9 cellular contexts compared by ENCODE assay signal in the genomic region with DNA sequence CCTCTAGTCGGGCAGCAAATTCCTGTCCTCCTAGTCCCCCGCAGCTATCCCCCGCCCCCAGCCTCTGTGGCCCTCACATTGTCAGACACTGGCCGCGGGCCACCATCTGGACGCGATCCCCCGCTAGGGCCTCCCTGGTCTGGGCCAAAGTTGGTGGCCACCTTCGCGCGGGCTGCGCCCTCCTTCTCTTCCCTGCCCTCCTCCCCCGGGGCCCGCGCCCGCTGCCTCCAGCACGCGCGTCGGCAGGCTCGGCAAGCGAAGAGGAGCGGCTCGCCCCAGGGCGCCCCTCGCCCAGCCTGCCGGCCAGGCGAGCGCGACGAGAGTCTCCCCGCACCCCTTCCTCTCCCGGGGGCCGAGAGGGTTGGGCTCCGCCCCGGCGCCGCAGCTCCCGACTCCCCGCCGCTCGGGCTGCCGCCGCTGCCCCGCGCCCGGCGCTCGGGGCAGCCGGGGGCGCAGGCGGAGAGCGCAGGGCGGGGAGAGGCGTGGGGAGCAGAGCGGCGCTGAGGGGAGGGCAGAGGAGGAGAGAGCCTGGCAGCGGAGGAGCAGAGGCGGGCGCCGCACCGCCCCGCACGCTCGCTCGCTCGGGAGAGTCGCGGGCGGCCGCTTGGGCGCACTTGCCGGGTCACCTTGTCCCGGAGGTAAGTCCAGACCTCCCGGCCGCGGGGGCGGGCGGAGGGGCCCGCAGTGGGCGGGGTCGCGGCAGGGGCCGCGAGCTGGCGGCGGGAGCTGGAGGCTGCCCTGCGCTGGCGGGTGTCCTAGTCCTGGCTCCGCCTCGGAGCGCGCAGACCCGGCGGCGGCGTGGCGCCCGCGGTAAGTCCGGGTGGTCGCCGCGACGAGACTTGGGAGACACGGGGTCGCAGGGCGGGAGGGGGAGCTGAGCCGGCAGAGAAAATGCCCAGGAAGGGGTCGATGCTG. TPM values are rescaled to one million over a fixed set of nuclear protein-coding genes. Genes with fewer than 3 reads are reported as not detected.
A peak's percentile ranks its signal among the peaks of the same experiment; 100 is the strongest.
DNase-seq lines count a peak whose midpoint lies in the region; TF ChIP-seq lines count a peak whose summit lies in the region.
"Had no signal": no experiment of that assay in that cellular context is flagged by ENCODE, and none has a peak within 500 bp of the region (broad histone marks: within the 10 kb centered on the region; RNA-seq: fewer than 3 reads in every experiment).

A gene (plus strand): TSS at position 514 of the 915 bp plus-strand sequence. CDS start 73,469 bp downstream, outside the sequence.

- no peak within 1 kb of the TSS for H2AFZ ChIP-seq in Karpas-422 (ENCODE audit: low read length)

- no peak within 1 kb of the TSS for H3K4me2 ChIP-seq in Karpas-422 (ENCODE audit: low read depth, low read length, poor library complexity, severe bottlenecking)

- H3K4me3 ChIP-seq in ovary = peak within 1 kb of the TSS; percentile 39
- H3K4me3 ChIP-seq in Karpas-422 (ENCODE audit: low read length) = no peak within 1 kb of the TSS

- peaks cover 5% of the 10 kb centered on the region for H3K4me1 ChIP-seq in ovary (ENCODE audit: insufficient read depth)
- H3K4me1 ChIP-seq in Karpas-422 (ENCODE audit: low read length) = no peaks in the 10 kb centered on the region

- intact Hi-C loops in ovary (cut with DNase I) = loop anchor here in 1 of 4 donors (10.0 kb wide), 2 partner anchors 75 to 375 kb away; no protein-coding TSS in a partner anchor

- no peak for TF ChIP-seq CTCF in ovary (IDR thresholded peaks at IDR 0.05)

- no peaks in the 10 kb centered on the region for H3K79me2 ChIP-seq in Karpas-422 (ENCODE audit: low read length)

- H3K27me3 ChIP-seq in ovary (no peaks in the 10 kb centered on the region), Karpas-422 (ENCODE audit: low read length) (no peaks in the 10 kb centered on the region)

- DNase-seq in Ammon's horn (ENCODE audit: low spot score) = peak; percentile 81
- DNase-seq in NCI-H526 treated with DMSO at 0.1 percent for 48 hours (lab: John Stamatoyannopoulos, UW) = peak; percentile 71
- peak; percentile 81 for DNase-seq in globus pallidus (ENCODE audit: low spot score)
- peak in 1 of 5 donors; percentile 31 for DNase-seq in ovary
- DNase-seq in NCI-H128 (lab: John Stamatoyannopoulos, UW; ENCODE audit: unreplicated experiment) = no peak
- DNase-seq in NCI-H774 (lab: John Stamatoyannopoulos, UW) = no peak
- no peak for DNase-seq in Karpas-422
- no peak for DNase-seq in activated CD4-positive, alpha-beta T cell treated with anti-CD3 and anti-CD28 coated beads for 4 hours

- no peak within 1 kb of the TSS for H3K9ac ChIP-seq in Karpas-422 (ENCODE audit: low read length)

- H3K36me3 ChIP-seq in ovary = no peaks in the 10 kb centered on the region
- H3K36me3 ChIP-seq in Karpas-422 (ENCODE audit: insufficient read depth, low read length) = no peaks in the 10 kb centered on the region

- H3K27ac ChIP-seq in ovary (no peak within 1 kb of the TSS), Karpas-422 (ENCODE audit: low read length) (no peak within 1 kb of the TSS)

- 0 to 1% (median 1%) methylated on average over 73 to 110 of the region's 110 CpGs for WGBS in ovary, 3 donors

- H3K9me2 ChIP-seq in Karpas-422 (replicated peaks; ENCODE audit: insufficient read depth, low read length) = no peaks in the 10 kb centered on the region

- no peak for TF ChIP-seq POLR2A in ovary (IDR thresholded peaks at IDR 0.05)

- no peak for TF ChIP-seq EP300 in ovary (IDR thresholded peaks at IDR 0.05)

- no peaks in the 10 kb centered on the region for H4K20me1 ChIP-seq in Karpas-422 (ENCODE audit: insufficient read depth, low read depth, low read length)

- no peaks in the 10 kb centered on the region for H3K9me3 ChIP-seq in ovary
- no peaks in the 10 kb centered on the region for H3K9me3 ChIP-seq in Karpas-422 (ENCODE audit: low read length)

RNA-seq across cellular contexts. Expression of the gene that starts here (rescaled TPM):
- total RNA-seq in ovary = 1 to 10 TPM in 3 of 7 donors, under 1 TPM in 3, not detected in 1; 0.10 to 6.8 (median 1.1) TPM
- 1 to 10 TPM in 1 of 2 donors, under 1 TPM in 1; 0.91 to 2.0 TPM for polyA plus RNA-seq in ovary
- total RNA-seq in Karpas-422 (2014; rRNA removed; shearing (Covaris generic); ENCODE audit: low replicate concordance) = not detected in 2 replicates
- total RNA-seq: M059J had no signal

Comparison
In these comparisons a context has a peak if more than half of its experiments do, and no peak if none do; other contexts are left out.
1. DNase-seq: peak in Ammon's horn (single experiment), NCI-H526 treated with DMSO at 0.1 percent for 48 hours (single experiment) and globus pallidus (single experiment); none in NCI-H128 (single experiment), NCI-H774 (single experiment), Karpas-422 (single experiment) and activated CD4-positive, alpha-beta T cell treated with anti-CD3 and anti-CD28 coated beads for 4 hours (0 of 2).